Comparison of ENCODE assay signal across 8 cellular contexts in the genomic region with DNA sequence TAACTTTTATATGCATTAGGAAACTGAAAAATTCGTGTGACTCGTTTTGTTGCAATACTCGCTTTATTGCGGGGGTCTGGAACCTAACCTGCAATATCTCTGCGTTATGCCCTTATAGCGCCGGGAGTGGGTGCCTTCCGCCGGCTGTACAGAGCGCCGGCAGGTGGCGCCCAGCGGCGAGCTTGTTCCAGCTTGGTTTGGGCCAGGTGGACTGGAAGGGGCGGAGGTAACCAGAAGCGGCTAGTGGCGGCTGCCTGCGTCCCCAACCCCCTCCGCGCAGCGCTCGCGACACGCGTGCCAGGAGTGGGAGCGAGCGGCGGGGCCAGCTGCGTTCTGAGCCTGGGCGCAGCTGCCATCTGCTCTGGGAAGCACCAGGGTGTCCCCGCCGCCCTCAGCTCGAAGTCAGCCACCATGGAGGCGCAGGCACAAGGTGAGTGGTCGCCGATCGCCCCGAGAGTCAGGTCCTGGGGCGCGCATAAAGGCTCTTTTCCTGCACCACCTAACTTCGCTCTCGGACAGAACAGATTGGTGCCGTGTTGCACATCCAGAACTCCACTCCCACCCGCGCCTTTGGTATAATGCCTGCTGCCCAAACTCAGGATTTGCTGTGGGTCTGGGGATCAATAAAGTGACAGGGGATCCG. TPM values are rescaled to one million over a fixed set of nuclear protein-coding genes. Genes with fewer than 3 reads are reported as not detected.
A peak's percentile ranks its signal among the peaks of the same experiment; 100 is the strongest.
DNase-seq lines count a peak whose midpoint lies in the region; ATAC-seq and TF ChIP-seq lines count a peak whose summit lies in the region.

A gene with protein sequence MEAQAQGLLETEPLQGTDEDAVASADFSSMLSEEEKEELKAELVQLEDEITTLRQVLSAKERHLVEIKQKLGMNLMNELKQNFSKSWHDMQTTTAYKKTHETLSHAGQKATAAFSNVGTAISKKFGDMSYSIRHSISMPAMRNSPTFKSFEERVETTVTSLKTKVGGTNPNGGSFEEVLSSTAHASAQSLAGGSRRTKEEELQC (plus strand): TSS at position 233 of the 643 bp plus-strand sequence. CDS start 179 bp downstream, at position 412.

- peaks cover 15 to 41% of the 10 kb centered on the region in 2 experiments for H3K4me1 ChIP-seq in HCT116 (ENCODE audit: control insufficient read depth in 1 of 2, insufficient read depth in 2 of 2, low read length in 2 of 2)
- peaks cover 0 to 14% of the 10 kb centered on the region in 2 donors for H3K4me1 ChIP-seq in right atrium auricular region
- H3K4me1 ChIP-seq in urinary bladder (ENCODE audit: insufficient read depth) = no peaks in the 10 kb centered on the region

- H3K9me3 Mint-ChIP-seq in progenitor cell of endocrine pancreas (ENCODE audit: low read depth) = no peaks in the 10 kb centered on the region

- peaks cover 22% of the 10 kb centered on the region for H3K27me3 Mint-ChIP-seq in progenitor cell of endocrine pancreas

- H3K27ac Mint-ChIP-seq in progenitor cell of endocrine pancreas = peak within 1 kb of the TSS; percentile 85

- no peaks in the 10 kb centered on the region; the same call in none of the 2 replicates for H3K79me2 ChIP-seq in HCT116 (ENCODE audit: insufficient read depth, low read length)

- peak within 1 kb of the TSS; percentile 75 to 86 for H3K4me3 ChIP-seq in HCT116 (replicated peaks in 1 of 2; ENCODE audit: low read depth in 1 of 2, low read length in 2 of 2)
- peak within 1 kb of the TSS; percentile 47 for H3K4me3 ChIP-seq in MG63
- H3K4me3 ChIP-seq in right atrium auricular region = peak within 1 kb of the TSS; percentile 66 to 71
- peak within 1 kb of the TSS; percentile 55 for H3K4me3 ChIP-seq in urinary bladder (ENCODE audit: low read depth, low read length)

- no peaks in the 10 kb centered on the region for H4K20me1 ChIP-seq in HCT116 (ENCODE audit: insufficient read depth)

- H3K27me3 ChIP-seq in HCT116 (ENCODE audit: insufficient read depth, low read length) (no peaks in the 10 kb centered on the region), MG63 (no peaks in the 10 kb centered on the region), right atrium auricular region (no peaks in the 10 kb centered on the region)

- peak within 1 kb of the TSS; percentile 87 for H2AFZ ChIP-seq in HCT116 (ENCODE audit: low read depth, low read length, poor library complexity, severe bottlenecking)

- H3K9me2 ChIP-seq in HCT116 (ENCODE audit: insufficient read depth) = no peaks in the 10 kb centered on the region

- no peaks in the 10 kb centered on the region for H3K9me3 ChIP-seq in HCT116 (ENCODE audit: control insufficient read depth in 1 of 2, insufficient read depth in 1 of 2, low read depth in 1 of 2, low read length in 2 of 2)
- H3K9me3 ChIP-seq in MG63 = no peaks in the 10 kb centered on the region
- no peaks in the 10 kb centered on the region for H3K9me3 ChIP-seq in right atrium auricular region

- no peaks in the 10 kb centered on the region for H3K36me3 Mint-ChIP-seq in progenitor cell of endocrine pancreas (ENCODE audit: insufficient read depth)

- intact Hi-C loops in HCT116 (cut with micrococcal nuclease) = loop anchor here (2.0 to 10.0 kb wide), 3 partner anchors 53 to 611 kb away; partner anchors contain the start of gene HDDC2

- POLR2A ChIA-PET in HCT116 (lab: Charles Lee) = interaction anchor here (0.6 to 1.0 kb wide), 2 partner anchors 29 to 148 kb away, joined by 3 to 5 read pairs; partner anchors contain the start of gene HDDC2

- peak; percentile 92 for ATAC-seq in HCT116

- peak within 1 kb of the TSS; percentile 93 for H3K4me3 Mint-ChIP-seq in progenitor cell of endocrine pancreas (ENCODE audit: low read depth)

- peak within 1 kb of the TSS; percentile 82 for H3K27ac ChIP-seq in HCT116 (ENCODE audit: low read depth, low read length)
- H3K27ac ChIP-seq in angular gyrus (ENCODE audit: low read depth, low read length) = peak within 1 kb of the TSS; percentile 70
- H3K27ac ChIP-seq in right atrium auricular region = peak within 1 kb of the TSS; percentile 72 to 79
- no peak within 1 kb of the TSS for H3K27ac ChIP-seq in urinary bladder (ENCODE audit: low read depth)

- H3K9ac ChIP-seq in HCT116 (ENCODE audit: low read length) = peak within 1 kb of the TSS; percentile 84

- RAD21 ChIA-PET in HCT116 (lab: Charles Lee; ENCODE audit: low non-redundant PET in 1 of 2, low total read pairs in 2 of 2, uncharacterized antibody in 2 of 2, unreplicated experiment in 2 of 2) = no interaction called here

- BruUV-seq in HCT116 (replicated peaks; lab: Mats Ljungman, UMichigan) = no TSS peak

- peak within 1 kb of the TSS; percentile 97 for H3K4me2 ChIP-seq in HCT116 (ENCODE audit: low read length)

- CTCF ChIA-PET in HCT116 (lab: Charles Lee) = interaction anchor here (0.6 to 1.9 kb wide), 11 partner anchors 10 to 283 kb away, joined by 3 to 9 read pairs (median 4); partner anchors contain the start of gene HDDC2

- no peak for TF ChIP-seq POLR2A in HCT116 (IDR thresholded peaks at IDR 0.05; ENCODE audit: borderline replicate concordance, extremely low read depth, insufficient read depth, insufficient read length)

- DNase-seq in GM03348 (ENCODE audit: low spot score) (peak; percentile 83), HCT116 (ENCODE audit: low read depth, low spot score) (peak; percentile 76), MG63 (peak; percentile 64), SW480 (ENCODE audit: low spot score) (peak; percentile 85), right atrium auricular region (ENCODE audit: low spot score) (peak; percentile 76), progenitor cell of endocrine pancreas (ENCODE audit: low spot score, unreplicated experiment) (peak; percentile 75)

- peaks cover 2% of the 10 kb centered on the region for H3K4me1 Mint-ChIP-seq in progenitor cell of endocrine pancreas (ENCODE audit: low read depth)

- TF ChIP-seq RAD21 in HCT116 (IDR thresholded peaks at IDR 0.05; ENCODE audit: low read depth) = peak; percentile 75

- TF ChIP-seq CTCF in HCT116 (IDR thresholded peaks at IDR 0.05 in 2 of 3, conservative IDR thresholded peaks at IDR 0.05 in 1 of 3; ENCODE audit: borderline replicate concordance in 1 of 3, insufficient read depth in 1 of 3, low read depth in 2 of 3, low read length in 2 of 3) (peak; percentile 79 to 92 (median 87)), right atrium auricular region (IDR thresholded peaks at IDR 0.05) (peak; percentile 84 to 91), progenitor cell of endocrine pancreas (IDR thresholded peaks at IDR 0.05; ENCODE audit: unreplicated experiment) (peak; percentile 92)

- H3K36me3 ChIP-seq in HCT116 (ENCODE audit: control insufficient read depth in 1 of 2, insufficient read depth in 2 of 2, low read length in 2 of 2) = no peaks in the 10 kb centered on the region
- no peaks in the 10 kb centered on the region for H3K36me3 ChIP-seq in MG63
- H3K36me3 ChIP-seq in right atrium auricular region = no peaks in the 10 kb centered on the region
- H3K36me3 ChIP-seq in urinary bladder (ENCODE audit: insufficient read depth) = no peaks in the 10 kb centered on the region

- under 1% methylated on average over 46 of the region's 46 CpGs for WGBS in urinary bladder

TF ChIP-seq in HCT116, 20 proteins besides CTCF, POLR2A, EP300 and RAD21:
- TF ChIP-seq ZNF274 (IDR thresholded peaks at IDR 0.05; ENCODE audit: low read depth, low read length) (no peak), EGR1 (IDR thresholded peaks at IDR 0.05; ENCODE audit: low read depth) (no peak), ZFX (IDR thresholded peaks at IDR 0.05) (no peak), CBX3 (IDR thresholded peaks at IDR 0.05; ENCODE audit: low read depth) (peak; percentile 72; the same call in 1 of the 2 replicates), POLR2AphosphoS5 (IDR thresholded peaks at IDR 0.05; ENCODE audit: low read depth, low read length) (peak; percentile 77), TCF7L2 (IDR thresholded peaks at IDR 0.05; ENCODE audit: borderline replicate concordance, extremely low read depth, insufficient read depth, insufficient read length) (peak; percentile 37), YY1 (IDR thresholded peaks at IDR 0.05; ENCODE audit: extremely low read depth, insufficient replicate concordance, low read depth, low read length) (peak; percentile 60), SIN3A (IDR thresholded peaks at IDR 0.05; ENCODE audit: low read depth) (peak; percentile 61)
- TF ChIP-seq, protein P1, sequence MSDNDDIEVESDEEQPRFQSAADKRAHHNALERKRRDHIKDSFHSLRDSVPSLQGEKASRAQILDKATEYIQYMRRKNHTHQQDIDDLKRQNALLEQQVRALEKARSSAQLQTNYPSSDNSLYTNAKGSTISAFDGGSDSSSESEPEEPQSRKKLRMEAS (IDR thresholded peaks at IDR 0.05) = peak; percentile 86
- TF ChIP-seq, protein P2, sequence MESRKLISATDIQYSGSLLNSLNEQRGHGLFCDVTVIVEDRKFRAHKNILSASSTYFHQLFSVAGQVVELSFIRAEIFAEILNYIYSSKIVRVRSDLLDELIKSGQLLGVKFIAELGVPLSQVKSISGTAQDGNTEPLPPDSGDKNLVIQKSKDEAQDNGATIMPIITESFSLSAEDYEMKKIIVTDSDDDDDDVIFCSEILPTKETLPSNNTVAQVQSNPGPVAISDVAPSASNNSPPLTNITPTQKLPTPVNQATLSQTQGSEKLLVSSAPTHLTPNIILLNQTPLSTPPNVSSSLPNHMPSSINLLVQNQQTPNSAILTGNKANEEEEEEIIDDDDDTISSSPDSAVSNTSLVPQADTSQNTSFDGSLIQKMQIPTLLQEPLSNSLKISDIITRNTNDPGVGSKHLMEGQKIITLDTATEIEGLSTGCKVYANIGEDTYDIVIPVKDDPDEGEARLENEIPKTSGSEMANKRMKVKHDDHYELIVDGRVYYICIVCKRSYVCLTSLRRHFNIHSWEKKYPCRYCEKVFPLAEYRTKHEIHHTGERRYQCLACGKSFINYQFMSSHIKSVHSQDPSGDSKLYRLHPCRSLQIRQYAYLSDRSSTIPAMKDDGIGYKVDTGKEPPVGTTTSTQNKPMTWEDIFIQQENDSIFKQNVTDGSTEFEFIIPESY (IDR thresholded peaks at IDR 0.05; ENCODE audit: extremely low read depth, insufficient replicate concordance, low read length) = peak; percentile 21

RNA-seq across cellular contexts. Expression of the gene that starts here (rescaled TPM):
- 64.1 TPM for total RNA-seq in HCT116 (2021; ENCODE audit: unreplicated experiment)
- 86.8 and 90.6 TPM in 2 replicates for polyA plus RNA-seq in HCT116 (2012)
- 29.2 and 48.5 TPM in 2 replicates for total RNA-seq in MG63 (2014; rRNA removed; shearing (Covaris generic); ENCODE audit: low replicate concordance)
- 10 to 100 TPM; 29.4 to 96.7 TPM for total RNA-seq in right atrium auricular region
- 33.8 and 39.6 TPM in 2 replicates for total RNA-seq in progenitor cell of endocrine pancreas
- total RNA-seq in urinary bladder = 23.6 TPM
- polyA plus RNA-seq in urinary bladder = 160 TPM
